Comparison of ENCODE assay signal across 8 cellular contexts in the genomic region with DNA sequence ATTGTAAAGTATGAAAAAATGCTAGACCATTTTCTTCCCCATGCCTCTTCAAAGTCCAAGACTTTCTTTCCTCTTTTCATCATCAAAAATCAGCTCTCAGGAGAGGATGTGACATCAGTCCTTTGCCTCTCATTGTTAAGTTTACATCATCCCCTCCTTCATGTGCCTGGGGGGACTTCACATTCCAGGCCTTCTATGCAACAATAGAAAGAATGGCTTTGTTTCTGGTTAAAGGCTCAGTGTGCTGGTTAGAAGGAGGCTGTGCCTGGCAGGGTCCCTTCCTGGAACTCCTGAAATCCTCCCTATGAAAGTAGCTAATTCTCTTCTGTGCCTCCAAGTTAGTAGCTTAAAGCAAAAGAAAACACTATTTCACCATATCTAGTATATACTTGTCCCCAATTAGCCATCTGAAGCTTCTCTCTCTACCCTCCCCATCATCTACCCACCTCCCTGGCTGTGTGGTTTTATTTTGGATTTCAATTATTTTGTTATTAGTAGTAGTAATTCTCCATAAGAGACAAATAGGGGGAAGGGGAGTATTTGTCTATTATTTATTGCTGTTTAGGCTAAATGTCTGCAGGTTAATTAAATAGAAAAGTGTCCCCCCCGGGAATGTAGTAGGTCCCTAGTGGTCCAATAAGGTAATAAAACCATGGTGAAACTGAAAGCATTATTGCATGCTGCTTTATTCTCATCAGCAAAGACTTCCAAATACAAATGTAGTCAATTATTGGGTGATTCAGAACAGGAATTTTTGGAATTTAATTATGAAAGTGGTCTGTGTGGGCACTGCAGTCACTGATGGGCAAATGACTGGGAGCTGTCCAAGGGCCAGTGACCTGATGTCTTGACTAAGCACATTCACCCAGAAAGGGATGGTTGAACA.
DNase-seq lines count a peak whose midpoint lies in the region; ATAC-seq and TF ChIP-seq lines count a peak whose summit lies in the region.

No MANE protein-coding gene starts in this region.

- DNase-seq in ACHN (peak; percentile 10), choroid plexus epithelial cell (ENCODE audit: low read depth) (peak; percentile 23), gastrocnemius medialis (no peak), cerebellar nuclear complex (lab: John Stamatoyannopoulos, UW) (no peak), occipital lobe (lab: John Stamatoyannopoulos, UW) (no peak)

- H3K27me3 ChIP-seq in HUES64 (ENCODE audit: insufficient read depth, low read length) (no peaks in the 10 kb centered on the region), layer of hippocampus (ENCODE audit: control insufficient read depth, insufficient read depth, low read length) (no peaks in the 10 kb centered on the region), gastrocnemius medialis (no peaks in the 10 kb centered on the region)

- ATAC-seq in activated T-helper 17 cell treated with anti-CD3 and anti-CD28 coated beads, Interleukin-2, amount 50 U/mL, for 72 hours (replicated peaks) = no peak
- ATAC-seq in gastrocnemius medialis = no peak

- H3K9ac ChIP-seq in HUES64 (ENCODE audit: low read depth, low read length) = peak overlapping the region; percentile 64

- H3K9me3 Mint-ChIP-seq in activated T-helper 17 cell treated with anti-CD3 and anti-CD28 coated beads, Interleukin-2, amount 50 U/mL, for 72 hours = no peaks in the 10 kb centered on the region

- H3K4me3 Mint-ChIP-seq in activated T-helper 17 cell treated with anti-CD3 and anti-CD28 coated beads, Interleukin-2, amount 50 U/mL, for 72 hours = no peak overlapping the region

- peak; percentile 44 for TF ChIP-seq CTCF in choroid plexus epithelial cell (conservative IDR thresholded peaks at IDR 0.05; ENCODE audit: low read depth, low read length)
- TF ChIP-seq CTCF in gastrocnemius medialis (IDR thresholded peaks at IDR 0.05 in 4 of 5, conservative IDR thresholded peaks at IDR 0.05 in 1 of 5) = no peak

- H3K4me1 Mint-ChIP-seq in activated T-helper 17 cell treated with anti-CD3 and anti-CD28 coated beads, Interleukin-2, amount 50 U/mL, for 72 hours = no peaks in the 10 kb centered on the region

- intact Hi-C loops in gastrocnemius medialis (cut with DNase I; ENCODE audit: low total_unique reads) = no loop called here

- 69% methylated on average over 1 of the region's 1 CpG for WGBS in HUES64

- in situ Hi-C loops in ACHN (cut with HindIII; ENCODE audit: low pct_ligation_motif_present, low pct_unique_long_range_greater_than_20kb, low sequenced_read_pairs) = no loop called here
- in situ Hi-C loops in gastrocnemius medialis (cut with MboI; ENCODE audit: low sequenced_read_pairs in 4 of 4) = no loop called here

- no peak for TF ChIP-seq POLR2A in gastrocnemius medialis (IDR thresholded peaks at IDR 0.05)

- H3K27ac ChIP-seq in HUES64 (ENCODE audit: low read depth, low read length) (peak overlapping the region; percentile 87), layer of hippocampus (ENCODE audit: low read depth, low read length) (peak overlapping the region; percentile 80), gastrocnemius medialis (no peak overlapping the region)

- H3K9me3 ChIP-seq in HUES64 (ENCODE audit: insufficient read depth, low read depth, low read length) (no peaks in the 10 kb centered on the region), gastrocnemius medialis (no peaks in the 10 kb centered on the region)

- H3K4me1 ChIP-seq in HUES64 (ENCODE audit: insufficient read depth, low read length) (peaks cover 43% of the 10 kb centered on the region), gastrocnemius medialis (no peaks in the 10 kb centered on the region)

- H3K27ac Mint-ChIP-seq in activated T-helper 17 cell treated with anti-CD3 and anti-CD28 coated beads, Interleukin-2, amount 50 U/mL, for 72 hours = no peak overlapping the region

- H3K27me3 Mint-ChIP-seq in activated T-helper 17 cell treated with anti-CD3 and anti-CD28 coated beads, Interleukin-2, amount 50 U/mL, for 72 hours = no peaks in the 10 kb centered on the region

- H3K36me3 ChIP-seq in HUES64 (ENCODE audit: insufficient read depth, low read length) (no peaks in the 10 kb centered on the region), gastrocnemius medialis (no peaks in the 10 kb centered on the region)

- H3K36me3 Mint-ChIP-seq in activated T-helper 17 cell treated with anti-CD3 and anti-CD28 coated beads, Interleukin-2, amount 50 U/mL, for 72 hours (ENCODE audit: low read depth) = no peaks in the 10 kb centered on the region

- peak overlapping the region; percentile 19 for H3K4me3 ChIP-seq in HUES64 (ENCODE audit: low read length)
- H3K4me3 ChIP-seq in choroid plexus epithelial cell (ENCODE audit: low read depth, low read length) = no peak overlapping the region
- H3K4me3 ChIP-seq in gastrocnemius medialis = no peak overlapping the region

Comparison
In these comparisons a context has a peak if more than half of its experiments do, and no peak if none do; other contexts are left out.
1. DNase-seq: peak in ACHN (single experiment) and choroid plexus epithelial cell (single experiment); none in gastrocnemius medialis (0 of 2), cerebellar nuclear complex (0 of 2) and occipital lobe (single experiment).
2. H3K27ac ChIP-seq: peak in HUES64 (single experiment) and layer of hippocampus (single experiment); none in gastrocnemius medialis (0 of 4).